ENCODE assay signal across 23 cellular contexts in genomic region chr3:172079326-172079976, GRCh38.
"Had no signal": no experiment of that assay in that cellular context is flagged by ENCODE, and none has a peak within 500 bp of the region (broad histone marks: within the 10 kb centered on the region; RNA-seq: fewer than 3 reads in every experiment).

No MANE protein-coding gene starts in this region.

- H3K4me1 Mint-ChIP-seq: activated CD4-positive, alpha-beta T cell treated with anti-CD3 and anti-CD28 coated beads, Interleukin-2, amount 10 ng/mL, durations not matched to agents 7 days and 5 days; stimulated activated memory B cell treated with anti-CD40 and anti-IgM and Interleukin-4, amounts not matched to agents 10 μg/mL and 1 μg/mL and 100 μg/mL, for 72 hours had no signal

- H3K27ac ChIP-seq: colonic mucosa, epithelial cell of prostate, foreskin keratinocyte, left ventricle myocardium inferior, psoas muscle had no signal

- H3K4me3 Mint-ChIP-seq: activated CD4-positive, alpha-beta T cell treated with anti-CD3 and anti-CD28 coated beads, Interleukin-2, amount 10 ng/mL, durations not matched to agents 7 days and 5 days; activated CD8-positive, alpha-beta T cell treated with anti-CD3 and anti-CD28 coated beads, Interleukin-2, amount 10 ng/mL, durations not matched to agents 7 days and 5 days; activated naive CD4-positive, alpha-beta T cell treated with anti-CD3 and anti-CD28 coated beads for 36 hours; activated T-cell treated with anti-CD3 and anti-CD28 coated beads, Interleukin-2, amount 50 U/mL, for 24 hours; brain; endodermal cell; stimulated activated memory B cell treated with anti-CD40 and anti-IgM and Interleukin-4, amounts not matched to agents 10 μg/mL and 1 μg/mL and 100 μg/mL, for 72 hours; T-cell had no signal

- H3K27me3 ChIP-seq: colonic mucosa, foreskin keratinocyte had no signal

- H3K36me3 ChIP-seq: colonic mucosa, left ventricle myocardium inferior had no signal

- ATAC-seq: activated CD4-positive, CD25-positive, alpha-beta regulatory T cell treated with anti-CD3 and anti-CD28 coated beads, Interleukin-2, amount 50 U/mL, for 24 hours; activated CD8-positive, alpha-beta T cell treated with anti-CD3 and anti-CD28 coated beads, Interleukin-2, amount 10 ng/mL, durations not matched to agents 7 days and 5 days; foreskin keratinocyte; psoas muscle; right cardiac atrium; SK-N-SH treated with all-trans-retinoic acid at 6 μM for 48 hours; stimulated activated memory B cell treated with anti-CD40 and anti-IgM and Interleukin-4, amounts not matched to agents 10 μg/mL and 1 μg/mL and 100 μg/mL, for 72 hours; T-cell had no signal

- DNase-seq: activated CD4-positive, alpha-beta T cell treated with anti-CD3 and anti-CD28 coated beads, Interleukin-2, amount 10 ng/mL, durations not matched to agents 7 days and 5 days; activated CD8-positive, alpha-beta T cell treated with anti-CD3 and anti-CD28 coated beads, Interleukin-2, amount 10 ng/mL, durations not matched to agents 7 days and 5 days; activated naive CD4-positive, alpha-beta T cell treated with anti-CD3 and anti-CD28 coated beads for 36 hours; activated T-cell treated with anti-CD3 and anti-CD28 coated beads, Interleukin-2, amount 50 U/mL, for 24 hours; central memory CD4-positive, alpha-beta T cell; colonic mucosa; endodermal cell; foreskin keratinocyte; glutamatergic neuron; hypothalamus; left ventricle myocardium inferior; mesenchymal stem cell; psoas muscle; right cardiac atrium; stimulated activated CD4-positive, alpha-beta T cell treated with anti-CD3 and anti-CD28 coated beads, Interleukin-4, amount 100 ng/mL, for 24 hours; T-cell; T-helper 9 cell had no signal

- H3K4me3 ChIP-seq: colonic mucosa, left ventricle myocardium inferior, psoas muscle had no signal

- H3K27ac Mint-ChIP-seq: activated CD4-positive, alpha-beta T cell treated with anti-CD3 and anti-CD28 coated beads, Interleukin-2, amount 10 ng/mL, durations not matched to agents 7 days and 5 days; activated CD8-positive, alpha-beta T cell treated with anti-CD3 and anti-CD28 coated beads, Interleukin-2, amount 10 ng/mL, durations not matched to agents 7 days and 5 days; activated naive CD4-positive, alpha-beta T cell treated with anti-CD3 and anti-CD28 coated beads for 36 hours; activated T-cell treated with anti-CD3 and anti-CD28 coated beads, Interleukin-2, amount 50 U/mL, for 24 hours; activated T-helper 2 cell treated with anti-CD3 and anti-CD28 coated beads, Interferon-gamma antibody, Interleukin-2, Interleukin-4, amounts not matched to agents 10 μg/mL and 5 μg/mL and 100 μg/mL, durations not matched to agents 14 hours and 24 hours and 36 hours; endodermal cell; stimulated activated memory B cell treated with anti-CD40 and anti-IgM and Interleukin-4, amounts not matched to agents 10 μg/mL and 1 μg/mL and 100 μg/mL, for 72 hours; T-cell had no signal

- H3K27me3 Mint-ChIP-seq: activated CD4-positive, alpha-beta T cell treated with anti-CD3 and anti-CD28 coated beads, Interleukin-2, amount 10 ng/mL, durations not matched to agents 7 days and 5 days; activated T-cell treated with anti-CD3 and anti-CD28 coated beads, Interleukin-2, amount 50 U/mL, for 24 hours; brain; stimulated activated memory B cell treated with anti-CD40 and anti-IgM and Interleukin-4, amounts not matched to agents 10 μg/mL and 1 μg/mL and 100 μg/mL, for 72 hours; T-cell had no signal

- H3K36me3 Mint-ChIP-seq: stimulated activated memory B cell treated with anti-CD40 and anti-IgM and Interleukin-4, amounts not matched to agents 10 μg/mL and 1 μg/mL and 100 μg/mL, for 72 hours had no signal

- H3K9me3 Mint-ChIP-seq: activated naive CD4-positive, alpha-beta T cell treated with anti-CD3 and anti-CD28 coated beads for 36 hours; activated T-cell treated with anti-CD3 and anti-CD28 coated beads, Interleukin-2, amount 50 U/mL, for 24 hours; activated T-helper 2 cell treated with anti-CD3 and anti-CD28 coated beads, Interferon-gamma antibody, Interleukin-2, Interleukin-4, amounts not matched to agents 10 μg/mL and 5 μg/mL and 100 μg/mL, durations not matched to agents 14 hours and 24 hours and 36 hours; stimulated activated memory B cell treated with anti-CD40 and anti-IgM and Interleukin-4, amounts not matched to agents 10 μg/mL and 1 μg/mL and 100 μg/mL, for 72 hours; T-cell had no signal

- H3K9me3 ChIP-seq: colonic mucosa, left ventricle myocardium inferior, psoas muscle had no signal

- H3K4me1 ChIP-seq: colonic mucosa, foreskin keratinocyte had no signal
